In the genomic region with DNA sequence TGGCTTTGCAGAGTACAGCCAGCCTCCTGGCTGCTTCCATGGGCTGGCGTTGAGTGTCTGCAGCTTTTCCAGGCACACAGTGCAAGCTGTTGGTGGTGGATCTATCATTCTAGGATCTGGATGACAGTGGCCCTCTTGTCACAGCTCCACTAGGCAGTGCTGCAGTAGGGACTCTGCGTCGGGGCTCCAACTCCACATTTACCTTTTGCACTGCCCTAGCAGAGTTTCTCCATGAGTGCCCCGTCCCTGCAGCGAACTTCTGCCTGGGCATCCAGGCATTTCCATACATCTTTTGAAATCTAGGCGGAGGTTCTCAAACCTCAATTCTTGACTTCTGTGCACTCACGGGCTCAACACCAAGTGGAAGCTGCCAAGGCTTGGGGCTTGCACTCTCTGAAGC, we compare ENCODE assay signal across 8 cellular contexts.
"Had no signal": no experiment of that assay in that cellular context is flagged by ENCODE, and none has a peak within 500 bp of the region (broad histone marks: within the 10 kb centered on the region; RNA-seq: fewer than 3 reads in every experiment).

No MANE protein-coding gene starts in this region.

- H3K4me1 ChIP-seq: HAP-1 had no signal

- DNase-seq: GM23248, GOT3, H7, H9, HCEC 1CT, HFFc6 had no signal

- H3K9me3 ChIP-seq: HAP-1 had no signal

- H3K4me3 Mint-ChIP-seq: GM23338, H9, HFFc6 had no signal

- H3K4me2 ChIP-seq: GM23338 had no signal

- H2AFZ ChIP-seq: GM23248, GM23338 had no signal

- H3K36me3 ChIP-seq: HAP-1 had no signal

- H3K4me3 ChIP-seq: GM23248, GM23338, HAP-1 had no signal

- H3K9ac ChIP-seq: GM23248 had no signal

- H3K27ac Mint-ChIP-seq: GM23338, H9, HFFc6 had no signal

- H3K27ac ChIP-seq: GM23248 had no signal

- H3K4me1 Mint-ChIP-seq: GM23338 had no signal
